In genomic region chr7:65397730-65398142, GRCh38 we compare ENCODE assay signal across 1 cellular context.
A peak's percentile ranks its signal among the peaks of the same experiment; 100 is the strongest.
TF ChIP-seq lines count a peak whose summit lies in the region.

No MANE protein-coding gene starts in this region.

TF ChIP-seq in HepG2, 621 proteins besides CTCF, POLR2A, EP300 and RAD21 (continued from another document and continues in another):
- TF ChIP-seq ATF4 (CRISPR knock-in tag; IDR thresholded peaks at IDR 0.05) (peak in 1 of 2 experiments; percentile 65; a peak in 2 of 4 replicates), HOXA7 (CRISPR knock-in tag; IDR thresholded peaks at IDR 0.05) (no peak), TGIF2 (CRISPR knock-in tag; IDR thresholded peaks at IDR 0.05) (peak; percentile 99), ATRX (CRISPR knock-in tag; IDR thresholded peaks at IDR 0.05; ENCODE audit: borderline replicate concordance) (no peak), ELK4 (CRISPR knock-in tag; IDR thresholded peaks at IDR 0.05; ENCODE audit: borderline replicate concordance) (no peak), MEIS2 (CRISPR knock-in tag; IDR thresholded peaks at IDR 0.05) (0 out of 2 replicates have a peak, but pooled peaks have one; percentile 33), ATAD3A (CRISPR knock-in tag; IDR thresholded peaks at IDR 0.05) (no peak), PPARG (CRISPR knock-in tag; conservative IDR thresholded peaks at IDR 0.05) (peak; percentile 52), ZSCAN25 (CRISPR knock-in tag; IDR thresholded peaks at IDR 0.05) (0 out of 2 replicates have a peak, but pooled peaks have one; percentile 34), ZHX2 (IDR thresholded peaks at IDR 0.05; ENCODE audit: low read depth) (no peak), ZHX2 (CRISPR knock-in tag; IDR thresholded peaks at IDR 0.05; ENCODE audit: borderline replicate concordance) (peak; percentile 52; the same call in 1 of the 2 replicates), PAXIP1 (CRISPR knock-in tag; conservative IDR thresholded peaks at IDR 0.05) (peak; percentile 62), GATAD1 (CRISPR knock-in tag; IDR thresholded peaks at IDR 0.05) (0 out of 2 replicates have a peak, but pooled peaks have one; percentile 13), ELF3 (CRISPR knock-in tag; IDR thresholded peaks at IDR 0.05) (peak; percentile 74), FOXM1 (CRISPR knock-in tag; IDR thresholded peaks at IDR 0.05) (no peak), AHDC1 (CRISPR knock-in tag; IDR thresholded peaks at IDR 0.05; ENCODE audit: borderline replicate concordance) (peak; percentile 79; the same call in 1 of the 2 replicates), KMT2A (CRISPR knock-in tag; IDR thresholded peaks at IDR 0.05) (peak; percentile 78; the same call in 1 of the 2 replicates), SMYD3 (CRISPR knock-in tag; IDR thresholded peaks at IDR 0.05) (no peak), ATF7-NPFF (CRISPR knock-in tag; IDR thresholded peaks at IDR 0.05; ENCODE audit: low read depth) (no peak), SOX6 (IDR thresholded peaks at IDR 0.05) (no peak), SOX6 (CRISPR knock-in tag; IDR thresholded peaks at IDR 0.05) (peak; percentile 82), DPF2 (CRISPR knock-in tag; IDR thresholded peaks at IDR 0.05; ENCODE audit: borderline replicate concordance, low read depth) (0 out of 2 replicates have a peak, but pooled peaks have one; percentile 46), ZBTB43 (CRISPR knock-in tag; conservative IDR thresholded peaks at IDR 0.05) (0 out of 2 replicates have a peak, but pooled peaks have one; percentile 38), GATAD2A (CRISPR knock-in tag; IDR thresholded peaks at IDR 0.05) (peak; percentile 88), FOXP1 (IDR thresholded peaks at IDR 0.05) (no peak), FOXP1 (CRISPR knock-in tag; IDR thresholded peaks at IDR 0.05) (peak; percentile 74), MAX (IDR thresholded peaks at IDR 0.05) (peak; percentile 96), ZNF710 (CRISPR knock-in tag; IDR thresholded peaks at IDR 0.05; ENCODE audit: borderline replicate concordance) (0 out of 2 replicates have a peak, but pooled peaks have one; percentile 31)
